1 cellular context compared by ENCODE assay signal in the genomic region with DNA sequence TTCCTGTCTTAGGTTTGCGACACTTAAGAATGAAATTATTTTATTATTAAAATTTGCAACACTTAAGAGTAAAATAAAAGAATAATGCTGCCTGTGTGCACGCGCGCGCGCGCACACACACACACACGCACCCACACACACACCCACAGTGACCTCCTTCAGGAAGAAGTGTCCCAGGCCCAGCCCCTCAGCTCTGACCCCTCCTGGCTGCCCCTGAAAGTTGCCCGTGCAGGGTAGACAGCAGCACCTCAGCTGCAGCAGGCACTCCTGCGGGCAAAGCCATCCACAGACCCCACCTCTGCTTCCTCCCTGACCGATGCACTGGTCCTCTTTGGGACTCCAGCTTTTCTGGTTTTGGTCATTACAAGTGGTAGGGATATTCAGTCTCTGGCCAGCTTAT.
TF ChIP-seq lines count a peak whose summit lies in the region.

No MANE protein-coding gene starts in this region.

TF ChIP-seq in WTC11, 78 proteins besides CTCF, POLR2A, EP300 and RAD21 (continued from another document):
- TF ChIP-seq, protein P1, sequence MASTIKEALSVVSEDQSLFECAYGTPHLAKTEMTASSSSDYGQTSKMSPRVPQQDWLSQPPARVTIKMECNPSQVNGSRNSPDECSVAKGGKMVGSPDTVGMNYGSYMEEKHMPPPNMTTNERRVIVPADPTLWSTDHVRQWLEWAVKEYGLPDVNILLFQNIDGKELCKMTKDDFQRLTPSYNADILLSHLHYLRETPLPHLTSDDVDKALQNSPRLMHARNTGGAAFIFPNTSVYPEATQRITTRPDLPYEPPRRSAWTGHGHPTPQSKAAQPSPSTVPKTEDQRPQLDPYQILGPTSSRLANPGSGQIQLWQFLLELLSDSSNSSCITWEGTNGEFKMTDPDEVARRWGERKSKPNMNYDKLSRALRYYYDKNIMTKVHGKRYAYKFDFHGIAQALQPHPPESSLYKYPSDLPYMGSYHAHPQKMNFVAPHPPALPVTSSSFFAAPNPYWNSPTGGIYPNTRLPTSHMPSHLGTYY (CRISPR knock-in tag; IDR thresholded peaks at IDR 0.05): no peak
